In the genomic region with DNA sequence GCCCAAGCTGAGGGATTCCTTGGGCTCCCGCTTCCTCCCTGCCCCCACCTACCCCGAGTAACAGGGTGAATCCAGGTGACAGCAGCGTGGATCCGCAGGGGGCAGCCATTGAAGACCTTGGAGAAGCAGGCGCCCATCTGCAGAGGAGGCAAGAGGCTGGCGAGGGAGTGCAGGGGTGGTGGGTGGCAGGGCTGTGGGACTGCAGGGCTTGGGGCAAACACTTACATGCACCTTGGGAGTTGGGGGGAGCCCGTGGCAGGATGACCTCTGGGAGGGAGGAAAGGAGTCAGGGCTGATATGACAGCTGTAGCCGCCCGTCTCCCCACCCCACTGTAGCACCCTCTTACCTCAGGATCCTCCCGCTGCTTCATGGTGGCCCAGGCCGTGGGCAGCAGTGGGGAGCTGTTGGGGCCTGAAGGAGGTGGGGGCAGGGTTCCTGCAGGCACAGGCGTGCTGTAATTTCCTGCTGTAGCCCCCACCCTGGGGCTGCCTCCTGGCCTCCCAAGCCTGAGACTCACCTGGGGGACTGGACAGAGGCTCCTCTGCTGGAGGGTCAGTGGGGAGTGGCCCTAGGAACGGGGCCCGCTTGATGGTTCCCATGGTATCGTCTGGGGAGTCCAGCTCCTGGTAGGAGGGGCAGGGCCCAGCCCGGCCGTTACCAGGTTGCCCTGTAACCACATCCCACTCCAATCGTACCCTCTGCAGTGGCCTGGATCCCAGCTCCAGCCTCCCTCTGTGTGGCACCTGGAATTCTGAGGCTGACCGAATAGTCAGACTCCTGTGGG, we compare ENCODE assay signal across 22 cellular contexts.
"Had no signal": no experiment of that assay in that cellular context is flagged by ENCODE, and none has a peak within 500 bp of the region (broad histone marks: within the 10 kb centered on the region; RNA-seq: fewer than 3 reads in every experiment).

No MANE protein-coding gene starts in this region.

- H3K9me3 Mint-ChIP-seq: activated CD8-positive, alpha-beta T cell treated with anti-CD3 and anti-CD28 coated beads for 36 hours; activated naive CD4-positive, alpha-beta T cell treated with anti-CD3 and anti-CD28 coated beads, Interleukin-2, amount 10 ng/mL, durations not matched to agents 7 days and 5 days; activated T-cell treated with anti-CD3 and anti-CD28 coated beads, Interleukin-2, amount 50 U/mL, for 4 hours; dendritic cell treated with granulocyte-macrophage colony-stimulating factor and Interleukin-4, amounts not matched to agents 40 ng/mL and 50 ng/mL, for 4 days; memory B cell; naive B cell; T-helper 2 cell treated with Interferon-gamma antibody and Interleukin-4, amounts not matched to agents 5 μg/mL and 100 μg/mL, for 36 hours had no signal

- FAIRE-seq: bronchial epithelial cell, urothelium cell line had no signal

- H3K4me3 ChIP-seq: adrenal gland, gastroesophageal sphincter, heart left ventricle, left lung, smooth muscle cell, tibial artery had no signal

- H3K9me3 ChIP-seq: adrenal gland, gastroesophageal sphincter, heart left ventricle, left lung, tibial artery had no signal

- H3K27ac Mint-ChIP-seq: activated naive CD4-positive, alpha-beta T cell treated with anti-CD3 and anti-CD28 coated beads, Interleukin-2, amount 10 ng/mL, durations not matched to agents 7 days and 5 days; dendritic cell treated with granulocyte-macrophage colony-stimulating factor and Interleukin-4, amounts not matched to agents 40 ng/mL and 50 ng/mL, for 4 days; memory B cell; T-helper 2 cell treated with Interferon-gamma antibody and Interleukin-4, amounts not matched to agents 5 μg/mL and 100 μg/mL, for 36 hours had no signal

- H3K27me3 ChIP-seq: adrenal gland, gastroesophageal sphincter, heart left ventricle, left lung, tibial artery had no signal

- H3K4me3 Mint-ChIP-seq: activated CD8-positive, alpha-beta T cell treated with anti-CD3 and anti-CD28 coated beads for 36 hours; activated naive CD4-positive, alpha-beta T cell treated with anti-CD3 and anti-CD28 coated beads, Interleukin-2, amount 10 ng/mL, durations not matched to agents 7 days and 5 days; activated T-cell treated with anti-CD3 and anti-CD28 coated beads, Interleukin-2, amount 50 U/mL, for 4 hours; dendritic cell treated with granulocyte-macrophage colony-stimulating factor and Interleukin-4, amounts not matched to agents 40 ng/mL and 50 ng/mL, for 4 days; memory B cell; naive B cell; T-helper 2 cell treated with Interferon-gamma antibody and Interleukin-4, amounts not matched to agents 5 μg/mL and 100 μg/mL, for 36 hours had no signal

- DNase-seq: activated CD4-positive, alpha-beta T cell treated with anti-CD3 and anti-CD28 coated beads for 48 hours; activated CD4-positive, CD25-positive, alpha-beta regulatory T cell; activated naive CD4-positive, alpha-beta T cell treated with anti-CD3 and anti-CD28 coated beads, Interleukin-2, amount 10 ng/mL, durations not matched to agents 7 days and 5 days; activated T-cell treated with anti-CD3 and anti-CD28 coated beads, Interleukin-2, amount 50 U/mL, for 4 hours; adrenal gland; effector CD8-positive, alpha-beta T cell; heart left ventricle; naive B cell; stimulated activated CD4-positive, alpha-beta T cell treated with anti-CD3 and anti-CD28 coated beads, Interleukin-4, amount 100 ng/mL, for 4 hours; stimulated activated naive CD4-positive, alpha-beta T cell; tibial artery had no signal

- ATAC-seq: activated CD8-positive, alpha-beta T cell treated with anti-CD3 and anti-CD28 coated beads for 36 hours; activated T-cell treated with anti-CD3 and anti-CD28 coated beads, Interleukin-2, amount 50 U/mL, for 4 hours; esophagus mucosa; gastroesophageal sphincter; heart left ventricle; left lung; sciatic nerve had no signal

- H3K27ac ChIP-seq: adrenal gland, gastroesophageal sphincter, heart left ventricle, left lung, tibial artery had no signal

- H3K4me2 ChIP-seq: smooth muscle cell had no signal

- H3K27me3 Mint-ChIP-seq: activated CD8-positive, alpha-beta T cell treated with anti-CD3 and anti-CD28 coated beads for 36 hours; activated naive CD4-positive, alpha-beta T cell treated with anti-CD3 and anti-CD28 coated beads, Interleukin-2, amount 10 ng/mL, durations not matched to agents 7 days and 5 days; dendritic cell treated with granulocyte-macrophage colony-stimulating factor and Interleukin-4, amounts not matched to agents 40 ng/mL and 50 ng/mL, for 4 days; memory B cell; naive B cell had no signal
